In the genomic region with DNA sequence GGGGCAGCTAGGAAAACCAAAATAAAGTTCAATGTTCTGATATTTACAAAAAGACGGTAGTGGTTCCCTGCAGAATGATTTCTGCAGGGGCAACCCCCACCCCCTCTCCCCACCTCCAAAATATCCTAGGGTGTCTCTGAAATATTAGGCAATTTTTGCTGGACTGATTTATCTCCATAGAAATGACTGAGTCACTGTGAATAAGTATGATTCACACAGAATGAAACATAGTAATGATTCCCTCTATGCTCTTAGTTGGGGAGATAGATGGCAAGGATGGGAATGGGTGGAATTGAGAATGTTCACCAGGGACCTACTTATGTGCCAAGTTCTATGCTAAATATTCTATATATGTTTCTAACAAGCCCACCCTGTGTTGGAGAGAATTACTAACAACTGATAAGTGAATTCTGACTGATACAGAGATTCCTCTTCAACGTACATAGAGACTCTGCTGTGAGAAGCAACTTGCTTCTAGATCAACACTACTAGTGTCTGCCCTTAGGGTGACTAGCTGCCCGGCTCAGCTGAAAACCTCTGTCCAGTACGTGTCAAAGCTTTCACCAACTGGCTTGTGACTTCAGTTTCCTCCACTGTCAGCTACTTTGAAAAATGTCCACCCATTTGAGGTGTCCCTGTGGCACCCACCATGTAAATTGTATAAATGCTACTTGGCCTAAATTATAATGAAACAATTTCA, we compare ENCODE assay signal across 19 cellular contexts. TPM values are rescaled to one million over a fixed set of nuclear protein-coding genes. Genes with fewer than 3 reads are reported as not detected.
DNase-seq lines count a peak whose midpoint lies in the region; ATAC-seq, FAIRE-seq and TF ChIP-seq lines count a peak whose summit lies in the region.
"Had no signal": no experiment of that assay in that cellular context is flagged by ENCODE, and none has a peak within 500 bp of the region (broad histone marks: within the 10 kb centered on the region; RNA-seq: fewer than 3 reads in every experiment).

No MANE protein-coding gene starts in this region.

- peaks cover 7% of the 10 kb centered on the region for H3K36me3 Mint-ChIP-seq in astrocyte (ENCODE audit: low read depth, unreplicated experiment)
- peaks cover 7% of the 10 kb centered on the region for H3K36me3 Mint-ChIP-seq in activated CD4-positive, alpha-beta memory T cell treated with anti-CD3 and anti-CD28 coated beads for 36 hours

- CTCF ChIA-PET in activated CD4-positive, alpha-beta memory T cell treated with anti-CD3 and anti-CD28 coated beads for 36 hours (lab: Charles Lee), result interaction anchor here (1.0 kb wide), 1 partner anchor 10 kb away, joined by 3 read pairs; no protein-coding TSS in a partner anchor

- no peaks in the 10 kb centered on the region for H3K9me3 ChIP-seq in astrocyte (ENCODE audit: insufficient read depth, low read depth, low read length)
- H3K9me3 ChIP-seq: adrenal gland, stomach had no signal

- DNase-seq in AG08395 (ENCODE audit: low spot score), result peak; percentile 52
- DNase-seq in LHCN-M2 (ENCODE audit: low read depth), result peak; percentile 58
- DNase-seq in astrocyte (ENCODE audit: low read depth), result peak; percentile 37
- peak; percentile 14 to 57 for DNase-seq in foreskin fibroblast
- no peak for DNase-seq in central memory CD4-positive, alpha-beta T cell
- DNase-seq in activated CD4-positive, alpha-beta memory T cell treated with anti-CD3 and anti-CD28 coated beads for 36 hours, result no peak
- no peak for DNase-seq in NCI-H1092 (lab: John Stamatoyannopoulos, UW)
- DNase-seq: activated CD4-positive, alpha-beta memory T cell treated with anti-CD3 and anti-CD28 coated beads, Interleukin-2, amount 10 ng/mL, durations not matched to agents 7 days and 5 days; adrenal gland; Calu3; GF-D8; NCI-H1092 treated with DMSO at 0.1 percent for 48 hours; NCI-H2227 treated with DMSO at 0.1 percent for 48 hours; stomach had no signal

- no peak overlapping the region for H3K4me2 ChIP-seq in astrocyte (ENCODE audit: low read length)

- TF ChIP-seq CTCF in astrocyte (IDR thresholded peaks at IDR 0.05; ENCODE audit: insufficient read depth, low read depth, low read length) (no peak), foreskin fibroblast (IDR thresholded peaks at IDR 0.05; ENCODE audit: low read depth, low read length) (no peak)

- peaks cover 16% of the 10 kb centered on the region for H3K4me1 Mint-ChIP-seq in astrocyte (ENCODE audit: low read depth, unreplicated experiment)
- H3K4me1 Mint-ChIP-seq in activated CD4-positive, alpha-beta memory T cell treated with anti-CD3 and anti-CD28 coated beads for 36 hours (ENCODE audit: low read depth), result no peaks in the 10 kb centered on the region
- H3K4me1 Mint-ChIP-seq: activated CD4-positive, alpha-beta memory T cell treated with anti-CD3 and anti-CD28 coated beads, Interleukin-2, amount 10 ng/mL, durations not matched to agents 7 days and 5 days had no signal

- no peaks in the 10 kb centered on the region for H3K27me3 ChIP-seq in astrocyte (ENCODE audit: insufficient read depth, low read length)
- H3K27me3 ChIP-seq: adrenal gland, stomach had no signal

- no peaks in the 10 kb centered on the region for H4K20me1 ChIP-seq in astrocyte (ENCODE audit: insufficient read depth, low read length)

- H3K9ac ChIP-seq in astrocyte (ENCODE audit: low read length), result no peak overlapping the region

- no peak overlapping the region for H3K27ac Mint-ChIP-seq in astrocyte (ENCODE audit: unreplicated experiment)
- no peak overlapping the region for H3K27ac Mint-ChIP-seq in activated CD4-positive, alpha-beta memory T cell treated with anti-CD3 and anti-CD28 coated beads for 36 hours
- H3K27ac Mint-ChIP-seq: activated CD4-positive, alpha-beta memory T cell treated with anti-CD3 and anti-CD28 coated beads, Interleukin-2, amount 10 ng/mL, durations not matched to agents 7 days and 5 days; activated T-helper 1 cell treated with anti-CD3 and anti-CD28 coated beads, Interleukin-12 subunit alpha, Interleukin-12 subunit beta, Interleukin-2, Interleukin-4 antibody, amounts not matched to agents 30 ng/mL and 10 ng/mL and 1 ng/mL, durations not matched to agents 14 hours and 24 hours and 36 hours had no signal

- peak; percentile 58 for FAIRE-seq in astrocyte (lab: Jason Lieb, UNC)

- H2AFZ ChIP-seq in astrocyte (ENCODE audit: low read depth, low read length), result no peak overlapping the region

- no peaks in the 10 kb centered on the region for H3K4me1 ChIP-seq in astrocyte (ENCODE audit: insufficient read depth, low read length)

- ATAC-seq in GM21423 (IDR thresholded peaks at IDR 0.05; ENCODE audit: unreplicated experiment), result no peak
- ATAC-seq: left lobe of liver had no signal

- no peak overlapping the region for H3K4me3 Mint-ChIP-seq in astrocyte (ENCODE audit: unreplicated experiment)
- no peak overlapping the region for H3K4me3 Mint-ChIP-seq in activated CD4-positive, alpha-beta memory T cell treated with anti-CD3 and anti-CD28 coated beads for 36 hours
- H3K4me3 Mint-ChIP-seq: activated CD4-positive, alpha-beta memory T cell treated with anti-CD3 and anti-CD28 coated beads, Interleukin-2, amount 10 ng/mL, durations not matched to agents 7 days and 5 days; activated T-helper 1 cell treated with anti-CD3 and anti-CD28 coated beads, Interleukin-12 subunit alpha, Interleukin-12 subunit beta, Interleukin-2, Interleukin-4 antibody, amounts not matched to agents 30 ng/mL and 10 ng/mL and 1 ng/mL, durations not matched to agents 14 hours and 24 hours and 36 hours had no signal

- POLR2A ChIA-PET in activated CD4-positive, alpha-beta memory T cell treated with anti-CD3 and anti-CD28 coated beads for 36 hours (lab: Charles Lee), result no interaction called here

- no peaks in the 10 kb centered on the region for H3K9me3 Mint-ChIP-seq in astrocyte (ENCODE audit: unreplicated experiment)
- peaks cover 2% of the 10 kb centered on the region for H3K9me3 Mint-ChIP-seq in activated CD4-positive, alpha-beta memory T cell treated with anti-CD3 and anti-CD28 coated beads for 36 hours
- H3K9me3 Mint-ChIP-seq: activated T-helper 1 cell treated with anti-CD3 and anti-CD28 coated beads, Interleukin-12 subunit alpha, Interleukin-12 subunit beta, Interleukin-2, Interleukin-4 antibody, amounts not matched to agents 30 ng/mL and 10 ng/mL and 1 ng/mL, durations not matched to agents 14 hours and 24 hours and 36 hours had no signal

- H3K27me3 Mint-ChIP-seq in astrocyte (ENCODE audit: low read depth, unreplicated experiment), result no peaks in the 10 kb centered on the region
- H3K27me3 Mint-ChIP-seq in activated CD4-positive, alpha-beta memory T cell treated with anti-CD3 and anti-CD28 coated beads for 36 hours, result no peaks in the 10 kb centered on the region

- H3K27ac ChIP-seq in astrocyte (ENCODE audit: low read depth, low read length), result no peak overlapping the region
- H3K27ac ChIP-seq: adrenal gland, SK-N-MC, stomach had no signal

- H3K4me3 ChIP-seq in astrocyte (ENCODE audit: insufficient read depth, low read depth, low read length), result no peak overlapping the region
- H3K4me3 ChIP-seq in foreskin fibroblast (ENCODE audit: low read depth in 1 of 2, low read length in 2 of 2), result no peak overlapping the region
- H3K4me3 ChIP-seq: adrenal gland, coronary artery, SK-N-MC, stomach had no signal

- intact Hi-C loops in activated CD4-positive, alpha-beta memory T cell treated with anti-CD3 and anti-CD28 coated beads for 36 hours (cut with micrococcal nuclease), result no loop called here

- H3K36me3 ChIP-seq in astrocyte (ENCODE audit: insufficient read depth, low read length), result peaks cover 7% of the 10 kb centered on the region

- no peaks in the 10 kb centered on the region for H3K79me2 ChIP-seq in astrocyte (ENCODE audit: insufficient read depth, low read length)

RNA-seq across cellular contexts. Expression of a gene that starts 38.4 kb away (rescaled TPM):
- total RNA-seq in LHCN-M2 (2014; rRNA removed) (25.3 and 27.7 TPM in 2 replicates), astrocyte (46.6 and 53.0 TPM in 2 replicates)
- 8.9 TPM for polyA plus RNA-seq in LHCN-M2 (2012)
- 10 to 100 TPM; 13.7 to 15.4 TPM for total RNA-seq in activated CD4-positive, alpha-beta memory T cell treated with anti-CD3 and anti-CD28 coated beads for 36 hours

Comparison
In these comparisons a context has a peak if more than half of its experiments do, and no peak if none do; other contexts are left out.
1. DNase-seq: peak in AG08395 (single experiment), LHCN-M2 (single experiment), astrocyte (single experiment) and foreskin fibroblast (2 of 2); none in central memory CD4-positive, alpha-beta T cell (single experiment), activated CD4-positive, alpha-beta memory T cell treated with anti-CD3 and anti-CD28 coated beads for 36 hours (single experiment) and NCI-H1092 (single experiment).